ENCODE assay signal across 8 cellular contexts in genomic region chr7:105268511-105269392, GRCh38.
DNase-seq lines count a peak whose midpoint lies in the region; ATAC-seq, FAIRE-seq and TF ChIP-seq lines count a peak whose summit lies in the region.

No MANE protein-coding gene starts in this region.

- TF ChIP-seq POLR2A in HepG2 (IDR thresholded peaks at IDR 0.05; ENCODE audit: insufficient read depth in 1 of 2, low read depth in 2 of 2, low read length in 2 of 2): no peak

- H3K4me2 ChIP-seq in PC-3 (ENCODE audit: low read length) (peak overlapping the region; percentile 93), HepG2 (ENCODE audit: low read depth, low read length) (0 out of 2 replicates have a peak overlapping the region, but pooled peaks have one; percentile 12)

- H3K36me3 ChIP-seq in PC-3 (ENCODE audit: low read depth, low read length) (no peaks in the 10 kb centered on the region), HepG2 (replicated peaks in 1 of 2; ENCODE audit: control insufficient read depth in 1 of 2, insufficient read depth in 2 of 2, low read length in 2 of 2) (no peaks in the 10 kb centered on the region)

- no peaks in the 10 kb centered on the region for H3K9me3 ChIP-seq in PC-3 (ENCODE audit: low read length)
- H3K9me3 ChIP-seq in HepG2 (ENCODE audit: low read length): no peaks in the 10 kb centered on the region

- TF ChIP-seq RAD21 in HepG2 (CRISPR knock-in tag; IDR thresholded peaks at IDR 0.05): no peak

- H3K4me3 ChIP-seq in PC-3 (ENCODE audit: low read length) (peak overlapping the region; percentile 72), HepG2 (replicated peaks in 1 of 3; ENCODE audit: insufficient read depth in 1 of 3, low read depth in 2 of 3, low read length in 3 of 3) (no peak overlapping the region; a peak in 1 of 6 replicates)

- POLR2A ChIA-PET in PC-3 (lab: Charles Lee; ENCODE audit: unreplicated experiment) (interaction anchor here (0.6 to 1.3 kb wide), 4 partner anchors 40 to 955 kb away, joined by 3 to 8 read pairs (median 4); no protein-coding TSS in a partner anchor), HepG2 (lab: Yijun Ruan, JAX) (interaction anchor here (0.8 to 0.9 kb wide), 2 partner anchors 11 to 285 kb away, joined by 3 read pairs; no protein-coding TSS in a partner anchor)

- 70% methylated on average over 6 of the region's 6 CpGs for WGBS in HepG2 (ENCODE audit: low lambda C conversion rate)

- peaks cover 37% of the 10 kb centered on the region for H3K4me1 ChIP-seq in PC-3 (ENCODE audit: insufficient read depth, low read length)
- H3K4me1 ChIP-seq in HepG2 (ENCODE audit: insufficient read depth, low read length): peaks cover 13% of the 10 kb centered on the region; the same call in 1 of the 2 replicates

- peaks cover 41% of the 10 kb centered on the region for H3K4me1 Mint-ChIP-seq in chondrocyte (ENCODE audit: low read depth)

- H3K27ac ChIP-seq in PC-3 (ENCODE audit: low read length): peak overlapping the region; percentile 77
- peak overlapping the region; percentile 35 for H3K27ac ChIP-seq in HepG2 (ENCODE audit: extremely low read length, insufficient read depth, low read length)
- peak overlapping the region; percentile 68 for H3K27ac ChIP-seq in substantia nigra (ENCODE audit: low read depth, low read length, poor library complexity, severe bottlenecking)

- no peaks in the 10 kb centered on the region for H3K36me3 Mint-ChIP-seq in chondrocyte (ENCODE audit: low read depth)

- H3K9ac ChIP-seq in PC-3 (ENCODE audit: low read length) (peak overlapping the region; percentile 70), HepG2 (ENCODE audit: insufficient read depth, low read depth, low read length) (peak overlapping the region; percentile 29; the same call in 1 of the 2 replicates)

- H3F3A ChIP-seq in PC-3 (ENCODE audit: low read length, unreplicated experiment): no peaks in the 10 kb centered on the region

- intact Hi-C loops in PC-3 (cut with micrococcal nuclease) (loop anchor here (1.0 to 2.0 kb wide), 2 partner anchors 36 to 44 kb away; no protein-coding TSS in a partner anchor), HepG2 (cut with micrococcal nuclease; ENCODE audit: unreplicated experiment) (no loop called here)

- peak overlapping the region; percentile 71 for H3K4me3 Mint-ChIP-seq in chondrocyte (ENCODE audit: unreplicated experiment)

- H2AFZ ChIP-seq in PC-3 (ENCODE audit: low read length): peak overlapping the region; percentile 92
- H2AFZ ChIP-seq in HepG2 (ENCODE audit: low read length): no peak overlapping the region

- H3K27me3 Mint-ChIP-seq in chondrocyte (ENCODE audit: low read depth): no peaks in the 10 kb centered on the region

- peak; percentile 63 for ATAC-seq in GM19328 (IDR thresholded peaks at IDR 0.05; ENCODE audit: unreplicated experiment)
- ATAC-seq in HG03520 (IDR thresholded peaks at IDR 0.05; ENCODE audit: unreplicated experiment): peak; percentile 67
- ATAC-seq in PC-3: peak; percentile 77
- ATAC-seq in HepG2: no peak

- H3K27me3 ChIP-seq in PC-3 (ENCODE audit: low read length) (no peaks in the 10 kb centered on the region), HepG2 (ENCODE audit: control insufficient read depth in 1 of 2, insufficient read depth in 2 of 2, low read length in 2 of 2) (no peaks in the 10 kb centered on the region)

- CTCF ChIA-PET in PC-3 (lab: Charles Lee): no interaction called here
- CTCF ChIA-PET in HepG2 (lab: Yijun Ruan, JAX; ENCODE audit: low intra/inter-chr PET ratio, low total read pairs): no interaction called here

- TF ChIP-seq CTCF in D721Med (IDR thresholded peaks at IDR 0.05; ENCODE audit: insufficient read depth, missing control alignments): no peak
- TF ChIP-seq CTCF in PC-3 (conservative IDR thresholded peaks at IDR 0.05; ENCODE audit: low read depth, low read length): no peak
- no peak for TF ChIP-seq CTCF in chondrocyte (IDR thresholded peaks at IDR 0.05)
- no peak for TF ChIP-seq CTCF in HepG2 (CRISPR knock-in tag; IDR thresholded peaks at IDR 0.05)

- H3K27ac Mint-ChIP-seq in chondrocyte (ENCODE audit: unreplicated experiment): peak overlapping the region; percentile 95

- no peaks in the 10 kb centered on the region for H3K9me2 ChIP-seq in PC-3 (replicated peaks; ENCODE audit: low read length)

- BruUV-seq in PC-3 (replicated peaks; lab: Mats Ljungman, UMichigan) (TSS peak; percentile 87), HepG2 (replicated peaks; lab: Mats Ljungman, UMichigan) (no TSS peak)

- in situ Hi-C loops in HepG2 (cut with HindIII; ENCODE audit: extremely low pct_ligation_motif_present, low pct_unique_long_range_greater_than_20kb): no loop called here

- peak; percentile 16 for FAIRE-seq in D721Med (lab: Jason Lieb, UNC)
- no peak for FAIRE-seq in HepG2 (lab: Jason Lieb, UNC)

- DNase-seq in D721Med (ENCODE audit: insufficient read length, low spot score): no peak
- DNase-seq in PC-3: peak; percentile 54
- DNase-seq in chondrocyte (ENCODE audit: low spot score): no peak
- DNase-seq in HepG2 (ENCODE audit: low spot score): peak; percentile 13
- peak in 10 of 49 donors; percentile 7 to 56 (median 18) for DNase-seq in substantia nigra (lab: John Stamatoyannopoulos, UW)
- DNase-seq in activated CD8-positive, alpha-beta memory T cell treated with anti-CD3 and anti-CD28 coated beads, Interleukin-2, amount 50 U/mL, for 48 hours: no peak

- H4K20me1 ChIP-seq in PC-3 (ENCODE audit: low read length) (0 out of 2 replicates have a peak, but pooled peaks cover 18% of the 10 kb centered on the region), HepG2 (ENCODE audit: insufficient read depth, low read length) (no peaks in the 10 kb centered on the region)

- H3K79me2 ChIP-seq in PC-3 (ENCODE audit: low read length) (peaks cover 81% of the 10 kb centered on the region), HepG2 (ENCODE audit: insufficient read depth, low read length) (peaks cover 5% of the 10 kb centered on the region)

- no peaks in the 10 kb centered on the region for H3K9me3 Mint-ChIP-seq in chondrocyte (ENCODE audit: low read depth)

- TF ChIP-seq EP300 in HepG2 (IDR thresholded peaks at IDR 0.05; ENCODE audit: low read depth in 2 of 2, low read length in 2 of 2): no peak
- no peak for TF ChIP-seq EP300 in HepG2 (CRISPR knock-in tag; IDR thresholded peaks at IDR 0.05; ENCODE audit: borderline replicate concordance)

TF ChIP-seq in HepG2, 621 proteins besides CTCF, POLR2A, EP300 and RAD21:
- TF ChIP-seq BHLHE40 (IDR thresholded peaks at IDR 0.05; ENCODE audit: low read length) (peak; percentile 29; the same call in 1 of the 2 replicates), PRDM10 (CRISPR knock-in tag; IDR thresholded peaks at IDR 0.05; ENCODE audit: low read depth) (peak; percentile 98), MTF2 (CRISPR knock-in tag; IDR thresholded peaks at IDR 0.05; ENCODE audit: borderline replicate concordance) (no peak)
TF ChIP-seq in HepG2: peak in this region for 2.

Comparison
In these comparisons a context has a peak if more than half of its experiments do, and no peak if none do; other contexts are left out.
1. DNase-seq: peak in PC-3 (single experiment) and HepG2 (single experiment); none in D721Med (single experiment), chondrocyte (single experiment) and activated CD8-positive, alpha-beta memory T cell treated with anti-CD3 and anti-CD28 coated beads, Interleukin-2, amount 50 U/mL, for 48 hours (single experiment).
2. Peak in every context shown above with its lines, with median percentiles within 50 percentile points of each other: H3K27ac ChIP-seq.